In the genomic region with DNA sequence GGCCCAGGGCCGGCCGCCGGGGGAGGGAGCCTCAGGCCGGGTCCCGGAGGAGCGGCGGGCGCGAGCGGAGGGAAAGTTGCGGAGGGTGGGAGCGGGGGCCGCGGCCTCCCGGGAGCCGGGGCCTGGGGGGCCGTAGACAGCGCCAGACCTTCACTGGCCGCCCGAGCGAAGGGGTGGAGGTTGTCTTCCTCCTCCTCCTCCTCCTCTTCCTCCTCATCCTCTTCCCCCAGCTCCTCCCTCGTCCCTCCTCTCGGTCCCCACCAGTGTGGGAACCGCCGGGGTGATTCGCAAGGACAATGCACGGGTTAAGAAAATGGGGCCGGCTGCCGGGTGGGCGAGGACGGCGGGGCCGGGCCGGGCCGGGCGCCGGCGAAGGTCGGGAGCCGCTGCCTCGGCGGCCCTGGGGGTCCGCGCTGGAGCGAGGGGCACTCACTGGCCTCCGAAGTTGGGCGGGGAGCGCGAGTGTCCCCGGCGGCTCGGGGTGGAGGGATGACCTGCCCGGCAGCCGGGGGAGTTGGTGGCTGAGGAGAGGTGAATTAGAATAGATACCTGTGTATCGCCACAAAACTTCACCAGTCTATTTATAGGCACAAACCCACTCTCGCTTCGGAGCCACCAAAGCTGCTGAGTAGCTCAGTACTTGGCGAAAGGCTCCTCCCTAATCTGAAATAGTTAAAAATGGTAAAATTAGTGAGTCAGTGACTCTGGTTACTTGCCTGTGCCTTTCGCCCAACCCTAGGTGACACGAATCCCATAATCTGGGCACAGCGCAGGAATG, we compare ENCODE assay signal across 1 cellular context.
TF ChIP-seq lines count a peak whose summit lies in the region.

No MANE protein-coding gene starts in this region.

TF ChIP-seq in GM12878, 131 proteins besides CTCF, POLR2A, EP300 and RAD21 (continued from another document and continues in another):
- TF ChIP-seq CUX1 (IDR thresholded peaks at IDR 0.05; ENCODE audit: insufficient replicate concordance, low read depth, low read length) (no peak), EGR1 (IDR thresholded peaks at IDR 0.05; ENCODE audit: borderline replicate concordance in 1 of 2, low read depth in 2 of 2, low read length in 2 of 2) (no peak), SREBF2 (IDR thresholded peaks at IDR 0.05; ENCODE audit: low read length) (no peak), HDGF (IDR thresholded peaks at IDR 0.05) (no peak), SIN3A (IDR thresholded peaks at IDR 0.05; ENCODE audit: low read depth, low read length) (no peak), SMARCA5 (IDR thresholded peaks at IDR 0.05) (no peak), LARP7 (IDR thresholded peaks at IDR 0.05) (peak; percentile 68; the same call in 1 of the 2 replicates), NKRF (conservative IDR thresholded peaks at IDR 0.05) (0 out of 2 replicates have a peak, but pooled peaks have one; percentile 50), MLLT1 (IDR thresholded peaks at IDR 0.05) (peak; percentile 54; the same call in 1 of the 2 replicates), KLF5 (IDR thresholded peaks at IDR 0.05; ENCODE audit: partially characterized antibody) (no peak), MTA2 (IDR thresholded peaks at IDR 0.05; ENCODE audit: low read depth) (no peak), EED (IDR thresholded peaks at IDR 0.05; ENCODE audit: low read depth) (0 out of 2 replicates have a peak, but pooled peaks have one; percentile 9), SIX5 (IDR thresholded peaks at IDR 0.05; ENCODE audit: low read depth, low read length, severe bottlenecking) (no peak), SP1 (IDR thresholded peaks at IDR 0.05; ENCODE audit: low read depth, low read length) (no peak), ZBTB11 (CRISPR knock-in tag; IDR thresholded peaks at IDR 0.05) (no peak), ZBTB33 (IDR thresholded peaks at IDR 0.05) (no peak), POLR2AphosphoS5 (IDR thresholded peaks at IDR 0.05; ENCODE audit: low read length) (peak; percentile 73), EZH2 (IDR thresholded peaks at IDR 0.05; ENCODE audit: borderline replicate concordance, control insufficient read depth, low read depth, low read length) (no peak), TCF7 (IDR thresholded peaks at IDR 0.05; ENCODE audit: borderline replicate concordance) (no peak), MEF2B (IDR thresholded peaks at IDR 0.05; ENCODE audit: partially characterized antibody, poor library complexity, severe bottlenecking) (peak; percentile 37), BHLHE40 (IDR thresholded peaks at IDR 0.05; ENCODE audit: borderline replicate concordance in 1 of 2, low read depth in 2 of 2, low read length in 1 of 2) (0 out of 4 replicates have a peak, but pooled peaks of 1 of the 2 experiments have one; percentile 10), SUPT20H (IDR thresholded peaks at IDR 0.05; ENCODE audit: borderline replicate concordance, control insufficient read depth, low read depth, low read length) (no peak), HCFC1 (IDR thresholded peaks at IDR 0.05; ENCODE audit: low read length) (no peak), PML (IDR thresholded peaks at IDR 0.05; ENCODE audit: low read length) (no peak)
- TF ChIP-seq, protein P1, sequence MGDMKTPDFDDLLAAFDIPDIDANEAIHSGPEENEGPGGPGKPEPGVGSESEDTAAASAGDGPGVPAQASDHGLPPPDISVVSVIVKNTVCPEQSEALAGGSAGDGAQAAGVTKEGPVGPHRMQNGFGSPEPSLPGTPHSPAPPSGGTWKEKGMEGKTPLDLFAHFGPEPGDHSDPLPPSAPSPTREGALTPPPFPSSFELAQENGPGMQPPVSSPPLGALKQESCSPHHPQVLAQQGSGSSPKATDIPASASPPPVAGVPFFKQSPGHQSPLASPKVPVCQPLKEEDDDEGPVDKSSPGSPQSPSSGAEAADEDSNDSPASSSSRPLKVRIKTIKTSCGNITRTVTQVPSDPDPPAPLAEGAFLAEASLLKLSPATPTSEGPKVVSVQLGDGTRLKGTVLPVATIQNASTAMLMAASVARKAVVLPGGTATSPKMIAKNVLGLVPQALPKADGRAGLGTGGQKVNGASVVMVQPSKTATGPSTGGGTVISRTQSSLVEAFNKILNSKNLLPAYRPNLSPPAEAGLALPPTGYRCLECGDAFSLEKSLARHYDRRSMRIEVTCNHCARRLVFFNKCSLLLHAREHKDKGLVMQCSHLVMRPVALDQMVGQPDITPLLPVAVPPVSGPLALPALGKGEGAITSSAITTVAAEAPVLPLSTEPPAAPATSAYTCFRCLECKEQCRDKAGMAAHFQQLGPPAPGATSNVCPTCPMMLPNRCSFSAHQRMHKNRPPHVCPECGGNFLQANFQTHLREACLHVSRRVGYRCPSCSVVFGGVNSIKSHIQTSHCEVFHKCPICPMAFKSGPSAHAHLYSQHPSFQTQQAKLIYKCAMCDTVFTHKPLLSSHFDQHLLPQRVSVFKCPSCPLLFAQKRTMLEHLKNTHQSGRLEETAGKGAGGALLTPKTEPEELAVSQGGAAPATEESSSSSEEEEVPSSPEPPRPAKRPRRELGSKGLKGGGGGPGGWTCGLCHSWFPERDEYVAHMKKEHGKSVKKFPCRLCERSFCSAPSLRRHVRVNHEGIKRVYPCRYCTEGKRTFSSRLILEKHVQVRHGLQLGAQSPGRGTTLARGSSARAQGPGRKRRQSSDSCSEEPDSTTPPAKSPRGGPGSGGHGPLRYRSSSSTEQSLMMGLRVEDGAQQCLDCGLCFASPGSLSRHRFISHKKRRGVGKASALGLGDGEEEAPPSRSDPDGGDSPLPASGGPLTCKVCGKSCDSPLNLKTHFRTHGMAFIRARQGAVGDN (IDR thresholded peaks at IDR 0.05), result no peak
- TF ChIP-seq, protein P2, sequence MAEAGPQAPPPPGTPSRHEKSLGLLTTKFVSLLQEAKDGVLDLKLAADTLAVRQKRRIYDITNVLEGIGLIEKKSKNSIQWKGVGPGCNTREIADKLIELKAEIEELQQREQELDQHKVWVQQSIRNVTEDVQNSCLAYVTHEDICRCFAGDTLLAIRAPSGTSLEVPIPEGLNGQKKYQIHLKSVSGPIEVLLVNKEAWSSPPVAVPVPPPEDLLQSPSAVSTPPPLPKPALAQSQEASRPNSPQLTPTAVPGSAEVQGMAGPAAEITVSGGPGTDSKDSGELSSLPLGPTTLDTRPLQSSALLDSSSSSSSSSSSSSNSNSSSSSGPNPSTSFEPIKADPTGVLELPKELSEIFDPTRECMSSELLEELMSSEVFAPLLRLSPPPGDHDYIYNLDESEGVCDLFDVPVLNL (IDR thresholded peaks at IDR 0.05; ENCODE audit: low read depth, low read length), result no peak
- TF ChIP-seq, protein P3, sequence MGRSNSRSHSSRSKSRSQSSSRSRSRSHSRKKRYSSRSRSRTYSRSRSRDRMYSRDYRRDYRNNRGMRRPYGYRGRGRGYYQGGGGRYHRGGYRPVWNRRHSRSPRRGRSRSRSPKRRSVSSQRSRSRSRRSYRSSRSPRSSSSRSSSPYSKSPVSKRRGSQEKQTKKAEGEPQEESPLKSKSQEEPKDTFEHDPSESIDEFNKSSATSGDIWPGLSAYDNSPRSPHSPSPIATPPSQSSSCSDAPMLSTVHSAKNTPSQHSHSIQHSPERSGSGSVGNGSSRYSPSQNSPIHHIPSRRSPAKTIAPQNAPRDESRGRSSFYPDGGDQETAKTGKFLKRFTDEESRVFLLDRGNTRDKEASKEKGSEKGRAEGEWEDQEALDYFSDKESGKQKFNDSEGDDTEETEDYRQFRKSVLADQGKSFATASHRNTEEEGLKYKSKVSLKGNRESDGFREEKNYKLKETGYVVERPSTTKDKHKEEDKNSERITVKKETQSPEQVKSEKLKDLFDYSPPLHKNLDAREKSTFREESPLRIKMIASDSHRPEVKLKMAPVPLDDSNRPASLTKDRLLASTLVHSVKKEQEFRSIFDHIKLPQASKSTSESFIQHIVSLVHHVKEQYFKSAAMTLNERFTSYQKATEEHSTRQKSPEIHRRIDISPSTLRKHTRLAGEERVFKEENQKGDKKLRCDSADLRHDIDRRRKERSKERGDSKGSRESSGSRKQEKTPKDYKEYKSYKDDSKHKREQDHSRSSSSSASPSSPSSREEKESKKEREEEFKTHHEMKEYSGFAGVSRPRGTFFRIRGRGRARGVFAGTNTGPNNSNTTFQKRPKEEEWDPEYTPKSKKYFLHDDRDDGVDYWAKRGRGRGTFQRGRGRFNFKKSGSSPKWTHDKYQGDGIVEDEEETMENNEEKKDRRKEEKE (IDR thresholded peaks at IDR 0.05), result no peak
